ENCODE assay signal across 12 cellular contexts in genomic region chr1:190759807-190760206, GRCh38.
A peak's percentile ranks its signal among the peaks of the same experiment; 100 is the strongest.
DNase-seq lines count a peak whose midpoint lies in the region; ATAC-seq, FAIRE-seq and TF ChIP-seq lines count a peak whose summit lies in the region.
"Had no signal": no experiment of that assay in that cellular context is flagged by ENCODE, and none has a peak within 500 bp of the region (broad histone marks: within the 10 kb centered on the region; RNA-seq: fewer than 3 reads in every experiment).

No MANE protein-coding gene starts in this region.

- peaks cover 8% of the 10 kb centered on the region for H3K4me1 Mint-ChIP-seq in CD14-positive monocyte
- H3K4me1 Mint-ChIP-seq: B cell had no signal

- H3K4me3 ChIP-seq in mammary epithelial cell (replicated peaks in 1 of 3; ENCODE audit: insufficient read depth in 1 of 3, low read depth in 2 of 3, low read length in 3 of 3), result no peak overlapping the region

- TF ChIP-seq CTCF in CD14-positive monocyte (IDR thresholded peaks at IDR 0.05) (no peak), mammary epithelial cell (conservative IDR thresholded peaks at IDR 0.05 in 1 of 2, IDR thresholded peaks at IDR 0.05 in 1 of 2; ENCODE audit: extremely low read depth in 1 of 2, insufficient read depth in 1 of 2, low read depth in 1 of 2, low read length in 2 of 2) (no peak)

- no peaks in the 10 kb centered on the region for H3K36me3 ChIP-seq in mammary epithelial cell (ENCODE audit: insufficient read depth, low read length)

- DNase-seq in SIG-M5 treated with dmso at 0.1 percent for 504 hours (lab: John Stamatoyannopoulos, UW; ENCODE audit: unreplicated experiment) (peak; percentile 97), HTR-8/SVneo (ENCODE audit: insufficient read length, low spot score) (no peak), NCI-H1436 treated with DMSO at 0.1 percent for 48 hours (lab: John Stamatoyannopoulos, UW) (no peak), CD14-positive monocyte (ENCODE audit: low spot score) (no peak), mammary epithelial cell (no peak)
- DNase-seq: left ventricle myocardium superior, NCI-H2081 treated with DMSO at 0.1 percent for 48 hours, SK-N-SH had no signal

- peaks cover 2 to 7% (median 5%) of the 10 kb centered on the region in 7 donors for H3K9me3 Mint-ChIP-seq in CD14-positive monocyte

- CTCF ChIA-PET in mammary epithelial cell (lab: Charles Lee; ENCODE audit: low non-redundant PET), result no interaction called here

- ATAC-seq in GM18499 (IDR thresholded peaks at IDR 0.05; ENCODE audit: insufficient read depth, unreplicated experiment), result peak; percentile 84
- peak; percentile 87 for ATAC-seq in GM21528 (IDR thresholded peaks at IDR 0.05; ENCODE audit: low FRiP score, unreplicated experiment)
- peak; percentile 66 for ATAC-seq in HG03139 (IDR thresholded peaks at IDR 0.05; ENCODE audit: unreplicated experiment)
- ATAC-seq: left ventricle myocardium superior had no signal

- H3K4me1 ChIP-seq in mammary epithelial cell (ENCODE audit: insufficient read depth, low read length), result no peaks in the 10 kb centered on the region

- no peak overlapping the region for H3K9ac ChIP-seq in mammary epithelial cell (ENCODE audit: insufficient read depth, low read length)
- H3K9ac ChIP-seq: SK-N-SH had no signal

- no peaks in the 10 kb centered on the region for H3K9me3 ChIP-seq in mammary epithelial cell (replicated peaks; ENCODE audit: insufficient read depth, low read length)
- H3K9me3 ChIP-seq: SK-N-SH had no signal

- H2AFZ ChIP-seq in mammary epithelial cell (ENCODE audit: low read depth, low read length), result no peak overlapping the region

- H3K4me2 ChIP-seq in mammary epithelial cell (ENCODE audit: insufficient read depth, low read depth, low read length), result no peak overlapping the region
- H3K4me2 ChIP-seq: SK-N-SH had no signal

- no peaks in the 10 kb centered on the region for H3K79me2 ChIP-seq in mammary epithelial cell (ENCODE audit: insufficient read depth, low read length)

- in situ Hi-C loops in mammary epithelial cell (cut with MboI; ENCODE audit: low sequenced_read_pairs in 2 of 2), result no loop called here

- no peak overlapping the region for H3K4me3 Mint-ChIP-seq in CD14-positive monocyte
- H3K4me3 Mint-ChIP-seq: B cell had no signal

- intact Hi-C loops in CD14-positive monocyte (cut with micrococcal nuclease), result no loop called here
- intact Hi-C loops in mammary epithelial cell (cut with micrococcal nuclease), result no loop called here

- no TSS peak for BruUV-seq in mammary epithelial cell (replicated peaks; lab: Mats Ljungman, UMichigan)

- H3K27ac Mint-ChIP-seq in CD14-positive monocyte, result no peak overlapping the region
- H3K27ac Mint-ChIP-seq: B cell had no signal

- H3K36me3 Mint-ChIP-seq in CD14-positive monocyte, result no peaks in the 10 kb centered on the region

- no peaks in the 10 kb centered on the region for H3K27me3 ChIP-seq in mammary epithelial cell (ENCODE audit: insufficient read depth, low read length)

- H4K20me1 ChIP-seq in mammary epithelial cell (ENCODE audit: insufficient read depth, low read length), result no peaks in the 10 kb centered on the region

- no peak overlapping the region for H3K27ac ChIP-seq in mammary epithelial cell (ENCODE audit: insufficient read depth, low read depth, low read length)

- dilution Hi-C loops in mammary epithelial cell (cut with HindIII; ENCODE audit: low sequenced_read_pairs), result no loop called here

- FAIRE-seq in HTR-8/SVneo (lab: Jason Lieb, UNC), result no peak

- no peaks in the 10 kb centered on the region for H3K27me3 Mint-ChIP-seq in CD14-positive monocyte (ENCODE audit: low read depth in 3 of 3)
- H3K27me3 Mint-ChIP-seq: B cell had no signal
